Comparison of ENCODE assay signal across 9 cellular contexts in genomic region chr16:89701425-89702406, GRCh38. TPM values are rescaled to one million over a fixed set of nuclear protein-coding genes. Genes with fewer than 3 reads are reported as not detected.
DNase-seq lines count a peak whose midpoint lies in the region; ATAC-seq, FAIRE-seq and TF ChIP-seq lines count a peak whose summit lies in the region.
"Had no signal": no experiment of that assay in that cellular context is flagged by ENCODE, and none has a peak within 500 bp of the region (broad histone marks: within the 10 kb centered on the region; RNA-seq: fewer than 3 reads in every experiment).

Gene SPATA2L, minus strand, starts transcription at chr16:89701705. Its CDS starts 473 bp downstream, at chr16:89701232.

- TF ChIP-seq POLR2A in HepG2 (IDR thresholded peaks at IDR 0.05; ENCODE audit: insufficient read depth in 1 of 2, low read depth in 2 of 2, low read length in 2 of 2): peak in 1 of 2 experiments; percentile 55; a peak in 1 of 4 replicates

- no peaks in the 10 kb centered on the region for H3K27me3 ChIP-seq in HepG2 (ENCODE audit: control insufficient read depth in 1 of 2, insufficient read depth in 2 of 2, low read length in 2 of 2)

- BruUV-seq in HepG2 (replicated peaks; lab: Mats Ljungman, UMichigan): no TSS peak

- TF ChIP-seq RAD21 in HepG2 (CRISPR knock-in tag; IDR thresholded peaks at IDR 0.05): peak; percentile 37

- ATAC-seq in HG03439 (IDR thresholded peaks at IDR 0.05; ENCODE audit: unreplicated experiment) (peak; percentile 62), HepG2 (peak; percentile 68)

- TF ChIP-seq EP300 in HepG2 (IDR thresholded peaks at IDR 0.05; ENCODE audit: low read depth in 2 of 2, low read length in 2 of 2) (no peak; a peak in 1 of 4 replicates), HepG2 (CRISPR knock-in tag; IDR thresholded peaks at IDR 0.05; ENCODE audit: borderline replicate concordance) (no peak)

- FAIRE-seq in GM19239 (lab: Jason Lieb, UNC) (peak; percentile 96), HepG2 (lab: Jason Lieb, UNC) (peak; percentile 82)
- FAIRE-seq: islet of Langerhans had no signal

- H3K27ac ChIP-seq in HepG2 (ENCODE audit: extremely low read length, insufficient read depth, low read length): peak within 1 kb of the TSS; percentile 82

- H3K4me2 ChIP-seq in HepG2 (ENCODE audit: low read depth, low read length): peak within 1 kb of the TSS; percentile 99

- H3K79me2 ChIP-seq in HepG2 (ENCODE audit: insufficient read depth, low read length): peaks cover 2% of the 10 kb centered on the region

- H3K9me3 ChIP-seq in HepG2 (ENCODE audit: low read length): no peaks in the 10 kb centered on the region

- peaks cover 29% of the 10 kb centered on the region for H3K4me1 ChIP-seq in HepG2 (ENCODE audit: insufficient read depth, low read length)

- peaks cover 25% of the 10 kb centered on the region for H3K4me1 Mint-ChIP-seq in activated CD4-positive, alpha-beta T cell treated with anti-CD3 and anti-CD28 coated beads, Interleukin-2, amount 10 ng/mL, durations not matched to agents 7 days and 5 days
- H3K4me1 Mint-ChIP-seq in dendritic cell treated with granulocyte-macrophage colony-stimulating factor and Interleukin-4, amounts not matched to agents 40 ng/mL and 50 ng/mL, for 4 days (ENCODE audit: low read depth): peaks cover 29% of the 10 kb centered on the region

- DNase-seq in C1 segment of cervical spinal cord (lab: John Stamatoyannopoulos, UW): peak in 13 of 14 donors; percentile 20 to 94 (median 69)
- DNase-seq in GM19239 (ENCODE audit: insufficient read length, low spot score): peak; percentile 96
- peak; percentile 82 to 96 for DNase-seq in NCI-H526 (lab: John Stamatoyannopoulos, UW)
- DNase-seq in activated CD4-positive, alpha-beta T cell treated with anti-CD3 and anti-CD28 coated beads, Interleukin-2, amount 10 ng/mL, durations not matched to agents 7 days and 5 days: peak; percentile 97
- DNase-seq in HepG2 (ENCODE audit: low spot score): peak; percentile 96
- DNase-seq in stimulated activated CD4-positive, alpha-beta T cell treated with anti-CD3 and anti-CD28 coated beads, Interleukin-4, amount 100 ng/mL, for 1 hour: peak; percentile 97

- POLR2A ChIA-PET in activated CD4-positive, alpha-beta T cell treated with anti-CD3 and anti-CD28 coated beads, Interleukin-2, amount 10 ng/mL, durations not matched to agents 7 days and 5 days (lab: Charles Lee): no interaction called here
- POLR2A ChIA-PET in HepG2 (lab: Yijun Ruan, JAX): interaction anchor here (0.7 to 2.7 kb wide), 8 partner anchors 9 to 171 kb away, joined by 3 to 21 read pairs (median 4); partner anchors contain the start of genes CHMP1A, SPATA33, TCF25 and VPS9D1

- peaks cover 2% of the 10 kb centered on the region for H3K36me3 Mint-ChIP-seq in activated CD4-positive, alpha-beta T cell treated with anti-CD3 and anti-CD28 coated beads, Interleukin-2, amount 10 ng/mL, durations not matched to agents 7 days and 5 days (ENCODE audit: low read depth)
- H3K36me3 Mint-ChIP-seq in dendritic cell treated with granulocyte-macrophage colony-stimulating factor and Interleukin-4, amounts not matched to agents 40 ng/mL and 50 ng/mL, for 4 days (ENCODE audit: low read depth): peaks cover 27% of the 10 kb centered on the region

- CTCF ChIA-PET in activated CD4-positive, alpha-beta T cell treated with anti-CD3 and anti-CD28 coated beads, Interleukin-2, amount 10 ng/mL, durations not matched to agents 7 days and 5 days (lab: Charles Lee): interaction anchor here (0.9 to 3.7 kb wide), 16 partner anchors 8 to 331 kb away, joined by 3 to 38 read pairs (median 6); partner anchors contain the start of gene MC1R
- CTCF ChIA-PET in HepG2 (lab: Yijun Ruan, JAX; ENCODE audit: low intra/inter-chr PET ratio, low total read pairs): interaction anchor here (1.4 kb wide), 1 partner anchor 14 kb away, joined by 3 read pairs; no protein-coding TSS in a partner anchor

- WGBS in HepG2 (ENCODE audit: low lambda C conversion rate): under 1% methylated on average over 59 of the region's 97 CpGs

- H3K27me3 Mint-ChIP-seq in activated CD4-positive, alpha-beta T cell treated with anti-CD3 and anti-CD28 coated beads, Interleukin-2, amount 10 ng/mL, durations not matched to agents 7 days and 5 days: no peaks in the 10 kb centered on the region
- peaks cover 18% of the 10 kb centered on the region for H3K27me3 Mint-ChIP-seq in dendritic cell treated with granulocyte-macrophage colony-stimulating factor and Interleukin-4, amounts not matched to agents 40 ng/mL and 50 ng/mL, for 4 days

- peak within 1 kb of the TSS; percentile 83 for H3K9ac ChIP-seq in HepG2 (ENCODE audit: insufficient read depth, low read depth, low read length)

- no peak within 1 kb of the TSS for H2AFZ ChIP-seq in HepG2 (ENCODE audit: low read length)

- TF ChIP-seq CTCF in HepG2 (CRISPR knock-in tag; IDR thresholded peaks at IDR 0.05): peak; percentile 65

- H3K4me3 ChIP-seq in HepG2 (replicated peaks in 1 of 3; ENCODE audit: insufficient read depth in 1 of 3, low read depth in 2 of 3, low read length in 3 of 3): peak within 1 kb of the TSS; percentile 71 to 89 (median 84)

- no peaks in the 10 kb centered on the region for H4K20me1 ChIP-seq in HepG2 (ENCODE audit: insufficient read depth, low read length)

- in situ Hi-C loops in HepG2 (cut with HindIII; ENCODE audit: extremely low pct_ligation_motif_present, low pct_unique_long_range_greater_than_20kb): loop anchor here (5.0 kb wide), 1 partner anchor 44 kb away; the partner anchor contains the start of genes CHMP1A and SPATA33

- intact Hi-C loops in dendritic cell treated with granulocyte-macrophage colony-stimulating factor and Interleukin-4, amounts not matched to agents 40 ng/mL and 50 ng/mL, for 4 days (cut with micrococcal nuclease): loop anchor here (2.0 kb wide), 1 partner anchor 159 kb away; no protein-coding TSS in a partner anchor
- intact Hi-C loops in HepG2 (cut with micrococcal nuclease; ENCODE audit: unreplicated experiment): loop anchor here (2.0 to 10.0 kb wide), 4 partner anchors 15 to 216 kb away; partner anchors contain the start of genes CDK10, MC1R and SPIRE2

- no peaks in the 10 kb centered on the region for H3K9me3 Mint-ChIP-seq in activated CD4-positive, alpha-beta T cell treated with anti-CD3 and anti-CD28 coated beads, Interleukin-2, amount 10 ng/mL, durations not matched to agents 7 days and 5 days
- no peaks in the 10 kb centered on the region for H3K9me3 Mint-ChIP-seq in dendritic cell treated with granulocyte-macrophage colony-stimulating factor and Interleukin-4, amounts not matched to agents 40 ng/mL and 50 ng/mL, for 4 days

- H3K36me3 ChIP-seq in HepG2 (replicated peaks in 1 of 2; ENCODE audit: control insufficient read depth in 1 of 2, insufficient read depth in 2 of 2, low read length in 2 of 2): peaks cover 5 to 14% of the 10 kb centered on the region in 2 experiments; a peak in 2 of 5 replicates

- peak within 1 kb of the TSS; percentile 86 for H3K27ac Mint-ChIP-seq in activated CD4-positive, alpha-beta T cell treated with anti-CD3 and anti-CD28 coated beads, Interleukin-2, amount 10 ng/mL, durations not matched to agents 7 days and 5 days
- H3K27ac Mint-ChIP-seq in dendritic cell treated with granulocyte-macrophage colony-stimulating factor and Interleukin-4, amounts not matched to agents 40 ng/mL and 50 ng/mL, for 4 days: peak within 1 kb of the TSS; percentile 73

- H3K4me3 Mint-ChIP-seq in activated CD4-positive, alpha-beta T cell treated with anti-CD3 and anti-CD28 coated beads, Interleukin-2, amount 10 ng/mL, durations not matched to agents 7 days and 5 days: peak within 1 kb of the TSS; percentile 74
- H3K4me3 Mint-ChIP-seq in dendritic cell treated with granulocyte-macrophage colony-stimulating factor and Interleukin-4, amounts not matched to agents 40 ng/mL and 50 ng/mL, for 4 days: peak within 1 kb of the TSS; percentile 78

TF ChIP-seq in HepG2, 621 proteins besides CTCF, POLR2A, EP300 and RAD21 (continues in another document):
- TF ChIP-seq SP4 (CRISPR knock-in tag; IDR thresholded peaks at IDR 0.05) (peak; percentile 95), KLF16 (CRISPR knock-in tag; IDR thresholded peaks at IDR 0.05) (no peak; a peak in 1 of 4 replicates), NFKB2 (CRISPR knock-in tag; IDR thresholded peaks at IDR 0.05; ENCODE audit: borderline replicate concordance) (0 out of 2 replicates have a peak, but pooled peaks have one; percentile 65), MED1 (CRISPR knock-in tag; IDR thresholded peaks at IDR 0.05) (peak; percentile 57; the same call in 1 of the 2 replicates), ZNF543 (CRISPR knock-in tag; IDR thresholded peaks at IDR 0.05) (peak; percentile 77; the same call in 1 of the 2 replicates), SIN3A (IDR thresholded peaks at IDR 0.05; ENCODE audit: borderline replicate concordance, low read depth, low read length) (peak; percentile 94; the same call in 1 of the 2 replicates)

RNA-seq across cellular contexts. Expression of gene SPATA2L, which starts in this region (rescaled TPM):
- total RNA-seq in activated CD4-positive, alpha-beta T cell treated with anti-CD3 and anti-CD28 coated beads, Interleukin-2, amount 10 ng/mL, durations not matched to agents 7 days and 5 days: 1 to 10 TPM; 5.3 to 8.0 TPM
- 17.0 and 20.7 TPM in 2 replicates for total RNA-seq in HepG2 (2016; rRNA removed; fragmentation: Illumina TruSeq; extraction: Trizol)
- total RNA-seq in HepG2 (2016; cell fraction: cytosol; rRNA removed; fragmentation: Illumina TruSeq; extraction: Trizol; ENCODE audit: low read depth): 5.1 and 5.8 TPM in 2 replicates
- 16.3 and 20.7 TPM in 2 replicates for total RNA-seq in HepG2 (2016; cell fraction: insoluble cytoplasmic fraction; rRNA removed; fragmentation: Illumina TruSeq; extraction: Trizol)
- total RNA-seq in HepG2 (2016; cell fraction: membrane; rRNA removed; fragmentation: Illumina TruSeq; extraction: Trizol): 12.5 and 13.4 TPM in 2 replicates
- 9.5 and 13.5 TPM in 2 replicates for total RNA-seq in HepG2 (2016; cell fraction: nucleus; rRNA removed; fragmentation: Illumina TruSeq; extraction: Trizol)
- polyA plus RNA-seq in HepG2 (2011; rRNA removed): 9.1 and 11.8 TPM in 2 replicates
- polyA plus RNA-seq in HepG2 (2011; cell fraction: cytosol; rRNA removed): 13.4 and 23.3 TPM in 2 replicates
- 26.3 and 28.3 TPM in 2 replicates for polyA plus RNA-seq in HepG2 (2011; cell fraction: nucleus; rRNA removed)
- polyA plus RNA-seq in HepG2 (2012): 6.8 and 12.5 TPM in 2 replicates
- polyA plus RNA-seq in HepG2 (2016; cell fraction: cytosol; fragmentation: Illumina TruSeq; extraction: Trizol; ENCODE audit: low read depth): 3.0 and 3.1 TPM in 2 replicates
- polyA plus RNA-seq in HepG2 (2016; cell fraction: insoluble cytoplasmic fraction; fragmentation: Illumina TruSeq; extraction: Trizol; ENCODE audit: low read depth): 13.3 and 14.0 TPM in 2 replicates
- 5.3 and 7.7 TPM in 2 replicates for polyA plus RNA-seq in HepG2 (2016; cell fraction: membrane; fragmentation: Illumina TruSeq; extraction: Trizol; ENCODE audit: low read depth)
- 14.9 and 15.5 TPM in 2 replicates for polyA plus RNA-seq in HepG2 (2016; cell fraction: nucleus; fragmentation: Illumina TruSeq; extraction: Trizol; ENCODE audit: insufficient read depth, low read depth)
- polyA minus RNA-seq in HepG2 (2011; rRNA and poly(A)+ RNA removed; ENCODE audit: low replicate concordance): 3.5 and 31.4 TPM in 2 replicates
- 16.7 and 20.7 TPM in 2 replicates for polyA minus RNA-seq in HepG2 (2011; cell fraction: cytosol; rRNA and poly(A)+ RNA removed)
- polyA minus RNA-seq in HepG2 (2011; cell fraction: nucleus; rRNA and poly(A)+ RNA removed): 8.8 and 8.9 TPM in 2 replicates

Comparison
In these comparisons a context has a peak if more than half of its experiments do, and no peak if none do; other contexts are left out.
1. Peak in every context shown above with its lines: DNase-seq, ATAC-seq, H3K4me3 ChIP-seq and H3K27ac ChIP-seq.